1 cellular context compared by ENCODE assay signal in the genomic region with DNA sequence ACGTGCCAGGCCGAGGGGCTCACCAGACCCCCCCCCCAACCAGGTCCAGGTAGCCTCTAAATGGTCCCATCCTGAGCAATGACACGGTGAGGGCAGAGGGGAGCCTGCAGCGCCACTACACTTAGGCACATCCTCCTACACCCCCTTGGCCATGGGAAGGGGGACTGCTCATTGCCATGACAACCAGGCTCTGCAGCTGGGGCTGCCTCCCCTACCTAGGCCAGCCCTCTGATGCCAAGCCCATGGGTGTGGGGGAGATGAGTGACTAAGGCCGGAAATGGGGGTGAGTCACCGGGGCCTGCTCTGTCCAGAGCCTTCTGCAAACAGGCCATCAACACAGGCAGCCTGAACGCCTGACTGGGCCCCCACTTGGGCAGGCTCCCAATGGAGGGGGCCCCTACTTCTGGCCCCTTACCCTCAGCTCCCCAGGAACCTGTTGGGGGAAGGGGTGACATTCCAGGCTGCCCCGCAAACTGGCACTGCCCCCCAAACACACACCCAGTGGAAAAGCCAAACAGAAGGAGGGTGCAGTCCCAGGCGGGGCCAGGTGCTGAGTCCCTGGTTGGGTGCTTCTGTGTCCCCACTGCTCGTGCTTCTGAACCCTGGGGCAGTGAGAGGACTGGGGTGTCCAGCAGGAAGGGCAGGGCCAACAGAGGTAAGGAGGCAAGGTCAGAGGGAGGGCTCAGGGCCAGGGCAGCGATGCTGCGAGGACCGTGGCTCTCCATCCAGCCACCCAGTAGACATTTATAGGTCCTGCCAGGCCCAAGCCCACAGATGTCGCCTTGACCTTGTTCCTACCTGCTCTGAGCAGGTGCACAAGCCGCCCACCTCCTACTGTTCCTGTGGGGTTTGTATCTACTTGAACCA.
TF ChIP-seq lines count a peak whose summit lies in the region.

No MANE protein-coding gene starts in this region.

TF ChIP-seq in HepG2, 621 proteins besides CTCF, POLR2A, EP300 and RAD21 (continued from another document and continues in another):
- TF ChIP-seq, protein P1, sequence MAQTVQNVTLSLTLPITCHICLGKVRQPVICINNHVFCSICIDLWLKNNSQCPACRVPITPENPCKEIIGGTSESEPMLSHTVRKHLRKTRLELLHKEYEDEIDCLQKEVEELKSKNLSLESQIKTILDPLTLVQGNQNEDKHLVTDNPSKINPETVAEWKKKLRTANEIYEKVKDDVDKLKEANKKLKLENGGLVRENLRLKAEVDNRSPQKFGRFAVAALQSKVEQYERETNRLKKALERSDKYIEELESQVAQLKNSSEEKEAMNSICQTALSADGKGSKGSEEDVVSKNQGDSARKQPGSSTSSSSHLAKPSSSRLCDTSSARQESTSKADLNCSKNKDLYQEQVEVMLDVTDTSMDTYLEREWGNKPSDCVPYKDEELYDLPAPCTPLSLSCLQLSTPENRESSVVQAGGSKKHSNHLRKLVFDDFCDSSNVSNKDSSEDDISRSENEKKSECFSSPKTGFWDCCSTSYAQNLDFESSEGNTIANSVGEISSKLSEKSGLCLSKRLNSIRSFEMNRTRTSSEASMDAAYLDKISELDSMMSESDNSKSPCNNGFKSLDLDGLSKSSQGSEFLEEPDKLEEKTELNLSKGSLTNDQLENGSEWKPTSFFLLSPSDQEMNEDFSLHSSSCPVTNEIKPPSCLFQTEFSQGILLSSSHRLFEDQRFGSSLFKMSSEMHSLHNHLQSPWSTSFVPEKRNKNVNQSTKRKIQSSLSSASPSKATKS (CRISPR knock-in tag; IDR thresholded peaks at IDR 0.05): no peak
- TF ChIP-seq, protein P2, sequence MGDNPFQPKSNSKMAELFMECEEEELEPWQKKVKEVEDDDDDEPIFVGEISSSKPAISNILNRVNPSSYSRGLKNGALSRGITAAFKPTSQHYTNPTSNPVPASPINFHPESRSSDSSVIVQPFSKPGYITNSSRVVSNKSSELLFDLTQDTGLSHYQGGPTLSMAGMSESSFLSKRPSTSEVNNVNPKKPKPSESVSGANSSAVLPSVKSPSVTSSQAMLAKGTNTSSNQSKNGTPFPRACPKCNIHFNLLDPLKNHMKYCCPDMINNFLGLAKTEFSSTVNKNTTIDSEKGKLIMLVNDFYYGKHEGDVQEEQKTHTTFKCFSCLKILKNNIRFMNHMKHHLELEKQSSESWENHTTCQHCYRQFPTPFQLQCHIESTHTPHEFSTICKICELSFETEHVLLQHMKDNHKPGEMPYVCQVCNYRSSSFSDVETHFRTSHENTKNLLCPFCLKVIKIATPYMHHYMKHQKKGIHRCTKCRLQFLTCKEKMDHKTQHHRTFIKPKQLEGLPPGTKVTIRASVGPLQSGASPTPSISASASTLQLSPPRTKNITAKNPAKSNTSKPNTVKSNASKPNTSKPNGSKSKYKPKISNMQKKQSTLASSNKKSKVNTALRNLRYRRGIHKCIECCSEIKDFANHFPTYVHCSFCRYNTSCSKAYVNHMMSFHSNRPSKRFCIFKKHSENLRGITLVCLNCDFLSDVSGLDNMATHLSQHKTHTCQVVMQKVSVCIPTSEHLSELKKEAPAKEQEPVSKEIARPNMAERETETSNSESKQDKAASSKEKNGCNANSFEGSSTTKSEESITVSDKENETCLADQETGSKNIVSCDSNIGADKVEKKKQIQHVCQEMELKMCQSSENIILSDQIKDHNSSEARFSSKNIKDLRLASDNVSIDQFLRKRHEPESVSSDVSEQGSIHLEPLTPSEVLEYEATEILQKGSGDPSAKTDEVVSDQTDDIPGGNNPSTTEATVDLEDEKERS (CRISPR knock-in tag; IDR thresholded peaks at IDR 0.05): no peak
- TF ChIP-seq HDAC2 (CRISPR knock-in tag; IDR thresholded peaks at IDR 0.05): peak; percentile 43
- no peak for TF ChIP-seq SIX1 (CRISPR knock-in tag; IDR thresholded peaks at IDR 0.05; ENCODE audit: borderline replicate concordance)
- TF ChIP-seq FIP1L1 (IDR thresholded peaks at IDR 0.05; ENCODE audit: borderline replicate concordance, insufficient read depth, low read depth, low read length): no peak
- TF ChIP-seq, protein P3, sequence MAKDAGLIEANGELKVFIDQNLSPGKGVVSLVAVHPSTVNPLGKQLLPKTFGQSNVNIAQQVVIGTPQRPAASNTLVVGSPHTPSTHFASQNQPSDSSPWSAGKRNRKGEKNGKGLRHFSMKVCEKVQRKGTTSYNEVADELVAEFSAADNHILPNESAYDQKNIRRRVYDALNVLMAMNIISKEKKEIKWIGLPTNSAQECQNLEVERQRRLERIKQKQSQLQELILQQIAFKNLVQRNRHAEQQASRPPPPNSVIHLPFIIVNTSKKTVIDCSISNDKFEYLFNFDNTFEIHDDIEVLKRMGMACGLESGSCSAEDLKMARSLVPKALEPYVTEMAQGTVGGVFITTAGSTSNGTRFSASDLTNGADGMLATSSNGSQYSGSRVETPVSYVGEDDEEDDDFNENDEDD (CRISPR knock-in tag; IDR thresholded peaks at IDR 0.05; ENCODE audit: borderline replicate concordance): no peak
- TF ChIP-seq RBFOX2 (IDR thresholded peaks at IDR 0.05; ENCODE audit: low read depth, low read length): peak; percentile 56
- TF ChIP-seq SPEN (CRISPR knock-in tag; IDR thresholded peaks at IDR 0.05; ENCODE audit: low read depth): peak; percentile 72
- TF ChIP-seq ZNF891 (CRISPR knock-in tag; IDR thresholded peaks at IDR 0.05): no peak; the same call in 1 of the 2 replicates
- no peak for TF ChIP-seq TBL1XR1 (IDR thresholded peaks at IDR 0.05; ENCODE audit: borderline replicate concordance, low read length, partially characterized antibody)
- TF ChIP-seq, protein P4, sequence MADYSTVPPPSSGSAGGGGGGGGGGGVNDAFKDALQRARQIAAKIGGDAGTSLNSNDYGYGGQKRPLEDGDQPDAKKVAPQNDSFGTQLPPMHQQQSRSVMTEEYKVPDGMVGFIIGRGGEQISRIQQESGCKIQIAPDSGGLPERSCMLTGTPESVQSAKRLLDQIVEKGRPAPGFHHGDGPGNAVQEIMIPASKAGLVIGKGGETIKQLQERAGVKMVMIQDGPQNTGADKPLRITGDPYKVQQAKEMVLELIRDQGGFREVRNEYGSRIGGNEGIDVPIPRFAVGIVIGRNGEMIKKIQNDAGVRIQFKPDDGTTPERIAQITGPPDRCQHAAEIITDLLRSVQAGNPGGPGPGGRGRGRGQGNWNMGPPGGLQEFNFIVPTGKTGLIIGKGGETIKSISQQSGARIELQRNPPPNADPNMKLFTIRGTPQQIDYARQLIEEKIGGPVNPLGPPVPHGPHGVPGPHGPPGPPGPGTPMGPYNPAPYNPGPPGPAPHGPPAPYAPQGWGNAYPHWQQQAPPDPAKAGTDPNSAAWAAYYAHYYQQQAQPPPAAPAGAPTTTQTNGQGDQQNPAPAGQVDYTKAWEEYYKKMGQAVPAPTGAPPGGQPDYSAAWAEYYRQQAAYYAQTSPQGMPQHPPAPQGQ (CRISPR knock-in tag; IDR thresholded peaks at IDR 0.05; ENCODE audit: borderline replicate concordance): peak; percentile 97; the same call in 1 of the 2 replicates
- peak; percentile 43; the same call in 1 of the 2 replicates for TF ChIP-seq MIXL1 (CRISPR knock-in tag; IDR thresholded peaks at IDR 0.05)
- TF ChIP-seq JUND (CRISPR knock-in tag; IDR thresholded peaks at IDR 0.05): peak; percentile 98
- peak; percentile 37; the same call in 1 of the 2 replicates for TF ChIP-seq FOXO1 (CRISPR knock-in tag; IDR thresholded peaks at IDR 0.05)
- TF ChIP-seq ZNF577 (CRISPR knock-in tag; IDR thresholded peaks at IDR 0.05; ENCODE audit: borderline replicate concordance, low read depth): no peak
- no peak for TF ChIP-seq RFXANK (CRISPR knock-in tag; IDR thresholded peaks at IDR 0.05)
- TF ChIP-seq ZNF761 (CRISPR knock-in tag; conservative IDR thresholded peaks at IDR 0.05): no peak
- TF ChIP-seq ZNF367 (CRISPR knock-in tag; IDR thresholded peaks at IDR 0.05; ENCODE audit: borderline replicate concordance): no peak
- TF ChIP-seq GABPB1 (CRISPR knock-in tag; IDR thresholded peaks at IDR 0.05): peak; percentile 88
- TF ChIP-seq ZNF572 (CRISPR knock-in tag; IDR thresholded peaks at IDR 0.05): peak; percentile 74; the same call in 1 of the 2 replicates
- TF ChIP-seq BRD4 (CRISPR knock-in tag; IDR thresholded peaks at IDR 0.05): no peak
- TF ChIP-seq ZEB1 (IDR thresholded peaks at IDR 0.05; ENCODE audit: insufficient replicate concordance, low read depth): peak; percentile 85
- TF ChIP-seq ZNF451 (CRISPR knock-in tag; IDR thresholded peaks at IDR 0.05): peak; percentile 92
- peak; percentile 56 for TF ChIP-seq HNRNPLL (IDR thresholded peaks at IDR 0.05; ENCODE audit: low read depth, low read length, poor library complexity, severe bottlenecking)
- 0 out of 2 replicates have a peak, but pooled peaks have one; percentile 23 for TF ChIP-seq CBFB (CRISPR knock-in tag; IDR thresholded peaks at IDR 0.05)
- 0 out of 2 replicates have a peak, but pooled peaks have one; percentile 13 for TF ChIP-seq NRL (CRISPR knock-in tag; IDR thresholded peaks at IDR 0.05; ENCODE audit: borderline replicate concordance)
- TF ChIP-seq, protein P5, sequence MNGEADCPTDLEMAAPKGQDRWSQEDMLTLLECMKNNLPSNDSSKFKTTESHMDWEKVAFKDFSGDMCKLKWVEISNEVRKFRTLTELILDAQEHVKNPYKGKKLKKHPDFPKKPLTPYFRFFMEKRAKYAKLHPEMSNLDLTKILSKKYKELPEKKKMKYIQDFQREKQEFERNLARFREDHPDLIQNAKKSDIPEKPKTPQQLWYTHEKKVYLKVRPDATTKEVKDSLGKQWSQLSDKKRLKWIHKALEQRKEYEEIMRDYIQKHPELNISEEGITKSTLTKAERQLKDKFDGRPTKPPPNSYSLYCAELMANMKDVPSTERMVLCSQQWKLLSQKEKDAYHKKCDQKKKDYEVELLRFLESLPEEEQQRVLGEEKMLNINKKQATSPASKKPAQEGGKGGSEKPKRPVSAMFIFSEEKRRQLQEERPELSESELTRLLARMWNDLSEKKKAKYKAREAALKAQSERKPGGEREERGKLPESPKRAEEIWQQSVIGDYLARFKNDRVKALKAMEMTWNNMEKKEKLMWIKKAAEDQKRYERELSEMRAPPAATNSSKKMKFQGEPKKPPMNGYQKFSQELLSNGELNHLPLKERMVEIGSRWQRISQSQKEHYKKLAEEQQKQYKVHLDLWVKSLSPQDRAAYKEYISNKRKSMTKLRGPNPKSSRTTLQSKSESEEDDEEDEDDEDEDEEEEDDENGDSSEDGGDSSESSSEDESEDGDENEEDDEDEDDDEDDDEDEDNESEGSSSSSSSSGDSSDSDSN (CRISPR knock-in tag; IDR thresholded peaks at IDR 0.05): peak; percentile 50
- TF ChIP-seq, protein P6, sequence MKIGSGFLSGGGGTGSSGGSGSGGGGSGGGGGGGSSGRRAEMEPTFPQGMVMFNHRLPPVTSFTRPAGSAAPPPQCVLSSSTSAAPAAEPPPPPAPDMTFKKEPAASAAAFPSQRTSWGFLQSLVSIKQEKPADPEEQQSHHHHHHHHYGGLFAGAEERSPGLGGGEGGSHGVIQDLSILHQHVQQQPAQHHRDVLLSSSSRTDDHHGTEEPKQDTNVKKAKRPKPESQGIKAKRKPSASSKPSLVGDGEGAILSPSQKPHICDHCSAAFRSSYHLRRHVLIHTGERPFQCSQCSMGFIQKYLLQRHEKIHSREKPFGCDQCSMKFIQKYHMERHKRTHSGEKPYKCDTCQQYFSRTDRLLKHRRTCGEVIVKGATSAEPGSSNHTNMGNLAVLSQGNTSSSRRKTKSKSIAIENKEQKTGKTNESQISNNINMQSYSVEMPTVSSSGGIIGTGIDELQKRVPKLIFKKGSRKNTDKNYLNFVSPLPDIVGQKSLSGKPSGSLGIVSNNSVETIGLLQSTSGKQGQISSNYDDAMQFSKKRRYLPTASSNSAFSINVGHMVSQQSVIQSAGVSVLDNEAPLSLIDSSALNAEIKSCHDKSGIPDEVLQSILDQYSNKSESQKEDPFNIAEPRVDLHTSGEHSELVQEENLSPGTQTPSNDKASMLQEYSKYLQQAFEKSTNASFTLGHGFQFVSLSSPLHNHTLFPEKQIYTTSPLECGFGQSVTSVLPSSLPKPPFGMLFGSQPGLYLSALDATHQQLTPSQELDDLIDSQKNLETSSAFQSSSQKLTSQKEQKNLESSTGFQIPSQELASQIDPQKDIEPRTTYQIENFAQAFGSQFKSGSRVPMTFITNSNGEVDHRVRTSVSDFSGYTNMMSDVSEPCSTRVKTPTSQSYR (CRISPR knock-in tag; IDR thresholded peaks at IDR 0.05; ENCODE audit: borderline replicate concordance): peak; percentile 62; the same call in 1 of the 2 replicates
- no peak for TF ChIP-seq SRY (CRISPR knock-in tag; IDR thresholded peaks at IDR 0.05)
- 0 out of 2 replicates have a peak, but pooled peaks have one; percentile 62 for TF ChIP-seq ZNF337 (CRISPR knock-in tag; IDR thresholded peaks at IDR 0.05; ENCODE audit: borderline replicate concordance, low read depth)
- no peak for TF ChIP-seq ZNF550 (CRISPR knock-in tag; IDR thresholded peaks at IDR 0.05; ENCODE audit: borderline replicate concordance)
- no peak for TF ChIP-seq CENPT (CRISPR knock-in tag; IDR thresholded peaks at IDR 0.05; ENCODE audit: low read depth)
- TF ChIP-seq SOX6 (IDR thresholded peaks at IDR 0.05): no peak
- TF ChIP-seq SOX6 (CRISPR knock-in tag; IDR thresholded peaks at IDR 0.05): peak; percentile 67
- TF ChIP-seq, protein P7, sequence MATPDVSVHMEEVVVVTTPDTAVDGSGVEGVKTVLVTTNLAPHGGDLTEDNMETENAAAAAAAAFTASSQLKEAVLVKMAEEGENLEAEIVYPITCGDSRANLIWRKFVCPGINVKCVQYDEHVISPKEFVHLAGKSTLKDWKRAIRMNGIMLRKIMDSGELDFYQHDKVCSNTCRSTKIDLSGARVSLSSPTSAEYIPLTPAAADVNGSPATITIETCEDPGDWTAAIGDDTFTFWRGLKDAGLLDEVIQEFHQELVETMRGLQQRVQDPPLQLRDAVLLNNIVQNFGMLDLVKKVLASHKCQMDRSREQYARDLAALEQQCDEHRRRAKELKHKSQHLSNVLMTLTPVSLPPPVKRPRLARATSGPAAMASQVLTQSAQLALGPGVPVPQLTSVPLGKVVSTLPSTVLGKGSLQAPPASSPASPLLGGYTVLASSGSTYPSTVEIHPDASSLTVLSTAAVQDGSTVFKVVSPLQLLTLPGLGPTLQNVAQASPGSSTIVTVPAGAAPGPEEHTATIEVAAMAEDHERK (CRISPR knock-in tag; IDR thresholded peaks at IDR 0.05; ENCODE audit: low read depth): no peak
- TF ChIP-seq ZNF552 (CRISPR knock-in tag; IDR thresholded peaks at IDR 0.05; ENCODE audit: borderline replicate concordance): no peak
- TF ChIP-seq ZZZ3 (CRISPR knock-in tag; IDR thresholded peaks at IDR 0.05; ENCODE audit: borderline replicate concordance): peak; percentile 81; the same call in 1 of the 2 replicates
- TF ChIP-seq, protein P8, sequence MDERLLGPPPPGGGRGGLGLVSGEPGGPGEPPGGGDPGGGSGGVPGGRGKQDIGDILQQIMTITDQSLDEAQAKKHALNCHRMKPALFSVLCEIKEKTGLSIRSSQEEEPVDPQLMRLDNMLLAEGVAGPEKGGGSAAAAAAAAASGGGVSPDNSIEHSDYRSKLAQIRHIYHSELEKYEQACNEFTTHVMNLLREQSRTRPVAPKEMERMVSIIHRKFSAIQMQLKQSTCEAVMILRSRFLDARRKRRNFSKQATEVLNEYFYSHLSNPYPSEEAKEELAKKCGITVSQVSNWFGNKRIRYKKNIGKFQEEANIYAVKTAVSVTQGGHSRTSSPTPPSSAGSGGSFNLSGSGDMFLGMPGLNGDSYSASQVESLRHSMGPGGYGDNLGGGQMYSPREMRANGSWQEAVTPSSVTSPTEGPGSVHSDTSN (CRISPR knock-in tag; IDR thresholded peaks at IDR 0.05): no peak
- no peak for TF ChIP-seq CEBPB (IDR thresholded peaks at IDR 0.05; ENCODE audit: borderline replicate concordance, low read depth, low read length)
- peak; percentile 43 for TF ChIP-seq SALL1 (CRISPR knock-in tag; IDR thresholded peaks at IDR 0.05)
- TF ChIP-seq RFX1 (IDR thresholded peaks at IDR 0.05): peak; percentile 80
- no peak for TF ChIP-seq SRSF9 (IDR thresholded peaks at IDR 0.05; ENCODE audit: borderline replicate concordance, insufficient read depth, low read depth, low read length, poor library complexity, severe bottlenecking)
